ENCODE assay signal across 28 cellular contexts in genomic region chr12:83145325-83145724, GRCh38.
"Had no signal": no experiment of that assay in that cellular context is flagged by ENCODE, and none has a peak within 500 bp of the region (broad histone marks: within the 10 kb centered on the region; RNA-seq: fewer than 3 reads in every experiment).

No MANE protein-coding gene starts in this region.

- H3K4me3 Mint-ChIP-seq: activated CD4-positive, alpha-beta memory T cell treated with anti-CD3 and anti-CD28 coated beads for 36 hours; activated CD4-positive, alpha-beta T cell treated with anti-CD3 and anti-CD28 coated beads, Interleukin-2, amount 10 ng/mL, durations not matched to agents 7 days and 5 days; activated naive CD8-positive, alpha-beta T cell treated with anti-CD3 and anti-CD28 coated beads, Interleukin-2, amount 50 U/mL, for 24 hours; activated T-cell treated with anti-CD3 and anti-CD28 coated beads, Interleukin-2, amount 50 U/mL, for 4 hours; T-cell had no signal

- H3K27ac ChIP-seq: Peyer's patch, RWPE1, SK-N-MC had no signal

- H3K4me1 ChIP-seq: Peyer's patch had no signal

- H3K36me3 ChIP-seq: Peyer's patch had no signal

- H3K9me3 ChIP-seq: Peyer's patch had no signal

- DNase-seq: activated CD4-positive, alpha-beta memory T cell treated with anti-CD3 and anti-CD28 coated beads for 36 hours; activated CD4-positive, alpha-beta T cell treated with anti-CD3 and anti-CD28 coated beads, Interleukin-2, amount 10 ng/mL, durations not matched to agents 7 days and 5 days; activated CD4-positive, CD25-positive, alpha-beta regulatory T cell; activated CD8-positive, alpha-beta memory T cell treated with anti-CD3 and anti-CD28 coated beads for 24 hours; activated effector memory CD4-positive, alpha-beta T cell treated with anti-CD3 and anti-CD28 coated beads, Interleukin-2, amount 50 U/mL, for 16 hours; activated naive CD4-positive, alpha-beta T cell treated with Interleukin-2 at 50 U/mL for 16 hours; activated naive CD8-positive, alpha-beta T cell treated with anti-CD3 and anti-CD28 coated beads, Interleukin-2, amount 50 U/mL, for 24 hours; activated T-cell treated with anti-CD3 and anti-CD28 coated beads, Interleukin-2, amount 50 U/mL, for 4 hours; amygdala; cerebellar nuclear complex; Kasumi-1; KBM-7; NCI-H1105 treated with DMSO at 0.1 percent for 48 hours; NCI-H146; NCI-H187 treated with DMSO at 0.1 percent for 48 hours; NCI-H2171; NCI-H2227 treated with DMSO at 0.1 percent for 48 hours; NCI-H510A; NCI-H526 treated with DMSO at 0.1 percent for 48 hours; NCI-H82; Peyer's patch; SIG-M5; T-cell; T-helper 2 cell; T1000 had no signal

- H3K4me3 ChIP-seq: Peyer's patch, SK-N-MC had no signal

- ATAC-seq: activated naive CD4-positive, alpha-beta T cell treated with anti-CD3 and anti-CD28 coated beads, Interleukin-2, amount 50 U/mL, for 72 hours; activated naive CD8-positive, alpha-beta T cell treated with anti-CD3 and anti-CD28 coated beads, Interleukin-2, amount 50 U/mL, for 24 hours; activated T-cell treated with anti-CD3 and anti-CD28 coated beads, Interleukin-2, amount 50 U/mL, for 4 hours; T-cell had no signal

- H3K27me3 ChIP-seq: Peyer's patch had no signal

- H3K4me1 Mint-ChIP-seq: activated CD4-positive, alpha-beta T cell treated with anti-CD3 and anti-CD28 coated beads, Interleukin-2, amount 10 ng/mL, durations not matched to agents 7 days and 5 days; activated naive CD8-positive, alpha-beta T cell treated with anti-CD3 and anti-CD28 coated beads, Interleukin-2, amount 50 U/mL, for 24 hours; T-cell had no signal

- H3K27ac Mint-ChIP-seq: activated CD4-positive, alpha-beta memory T cell treated with anti-CD3 and anti-CD28 coated beads for 36 hours; activated CD4-positive, alpha-beta T cell treated with anti-CD3 and anti-CD28 coated beads, Interleukin-2, amount 10 ng/mL, durations not matched to agents 7 days and 5 days; activated naive CD4-positive, alpha-beta T cell treated with anti-CD3 and anti-CD28 coated beads, Interleukin-2, amount 50 U/mL, for 72 hours; activated naive CD8-positive, alpha-beta T cell treated with anti-CD3 and anti-CD28 coated beads, Interleukin-2, amount 50 U/mL, for 24 hours; T-cell had no signal

- H3K9me3 Mint-ChIP-seq: activated naive CD8-positive, alpha-beta T cell treated with anti-CD3 and anti-CD28 coated beads, Interleukin-2, amount 50 U/mL, for 24 hours; activated T-cell treated with anti-CD3 and anti-CD28 coated beads, Interleukin-2, amount 50 U/mL, for 4 hours had no signal

- H3K36me3 Mint-ChIP-seq: activated CD4-positive, alpha-beta memory T cell treated with anti-CD3 and anti-CD28 coated beads for 36 hours; activated naive CD4-positive, alpha-beta T cell treated with anti-CD3 and anti-CD28 coated beads, Interleukin-2, amount 50 U/mL, for 72 hours; T-cell had no signal

- H3K27me3 Mint-ChIP-seq: activated CD4-positive, alpha-beta memory T cell treated with anti-CD3 and anti-CD28 coated beads for 36 hours; activated CD4-positive, alpha-beta T cell treated with anti-CD3 and anti-CD28 coated beads, Interleukin-2, amount 10 ng/mL, durations not matched to agents 7 days and 5 days; activated naive CD8-positive, alpha-beta T cell treated with anti-CD3 and anti-CD28 coated beads, Interleukin-2, amount 50 U/mL, for 24 hours; T-cell had no signal
